27 cellular contexts compared by ENCODE assay signal in the genomic region with DNA sequence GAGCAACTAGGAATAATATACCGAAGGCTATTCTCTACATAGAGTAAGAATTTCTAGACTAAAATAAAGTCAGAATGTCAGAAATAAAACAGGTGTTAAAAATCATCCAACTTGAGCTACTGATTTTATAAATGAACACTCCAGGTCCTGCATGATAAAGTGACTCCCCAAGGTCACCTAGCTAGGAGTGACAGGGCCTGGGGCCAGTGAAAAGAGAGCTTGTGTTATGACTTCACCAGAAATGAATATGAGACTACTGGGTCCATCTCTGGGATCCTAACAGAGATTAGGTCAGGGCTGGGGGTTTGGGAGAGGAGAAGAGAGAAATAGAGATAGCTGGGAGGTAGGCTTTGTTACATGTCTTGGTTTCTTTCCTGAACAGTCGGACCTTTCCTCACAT.
DNase-seq lines count a peak whose midpoint lies in the region; ATAC-seq, FAIRE-seq and TF ChIP-seq lines count a peak whose summit lies in the region.
"Had no signal": no experiment of that assay in that cellular context is flagged by ENCODE, and none has a peak within 500 bp of the region (broad histone marks: within the 10 kb centered on the region; RNA-seq: fewer than 3 reads in every experiment).

No MANE protein-coding gene starts in this region.

- TF ChIP-seq CTCF in KMS-11 (conservative IDR thresholded peaks at IDR 0.05; ENCODE audit: low read depth, low read length), result no peak
- TF ChIP-seq CTCF in K562 (IDR thresholded peaks at IDR 0.05 in 2 of 3, conservative IDR thresholded peaks at IDR 0.05 in 1 of 3; ENCODE audit: insufficient read depth in 2 of 3, low read depth in 1 of 3, low read length in 3 of 3), result no peak
- TF ChIP-seq CTCF in nephron (IDR thresholded peaks at IDR 0.05; ENCODE audit: unreplicated experiment in 3 of 3), result no peak
- no peak for TF ChIP-seq CTCF in Peyer's patch (IDR thresholded peaks at IDR 0.05)
- no peak for TF ChIP-seq CTCF in CD8-positive, alpha-beta T cell (IDR thresholded peaks at IDR 0.05)

- FAIRE-seq in K562 (lab: Jason Lieb, UNC), result no peak
- FAIRE-seq: A204.1, D721Med, GM12891, GM19239 had no signal

- no peak for TF ChIP-seq RAD21 in K562 (CRISPR knock-in tag; conservative IDR thresholded peaks at IDR 0.05 in 1 of 2, IDR thresholded peaks at IDR 0.05 in 1 of 2)

- POLR2A ChIA-PET in K562 (lab: Yijun Ruan, JAX), result no interaction called here
- POLR2A ChIA-PET in CD8-positive, alpha-beta T cell (lab: Charles Lee), result no interaction called here

- BruUV-seq in K562 (replicated peaks; lab: Mats Ljungman, UMichigan), result no TSS peak

- H2AFZ ChIP-seq in KMS-11 (ENCODE audit: low read depth) (no peak overlapping the region), K562 (ENCODE audit: low read depth, low read length) (no peak overlapping the region)

- peaks cover 4% of the 10 kb centered on the region for H3K27me3 Mint-ChIP-seq in nephron (ENCODE audit: low read depth)
- peaks cover 24% of the 10 kb centered on the region for H3K27me3 Mint-ChIP-seq in CD8-positive, alpha-beta T cell (ENCODE audit: low read depth)

- CTCF ChIA-PET in K562 (lab: Yijun Ruan, JAX; ENCODE audit: low intra/inter-chr PET ratio), result no interaction called here
- CTCF ChIA-PET in CD8-positive, alpha-beta T cell (lab: Charles Lee), result no interaction called here

- H3K27me3 ChIP-seq in KMS-11 (ENCODE audit: insufficient read depth, low read depth) (no peaks in the 10 kb centered on the region), K562 (ENCODE audit: control insufficient read depth in 2 of 2, insufficient read depth in 2 of 2, low read length in 2 of 2) (peaks cover 6 to 21% of the 10 kb centered on the region in 2 experiments; a peak in 3 of 5 replicates), Peyer's patch (no peaks in the 10 kb centered on the region)
- no peaks in the 10 kb centered on the region for H3K27me3 ChIP-seq in CD8-positive, alpha-beta T cell (ENCODE audit: insufficient read depth, low read length)
- H3K27me3 ChIP-seq: BE2C, BLaER1 had no signal

- no peak overlapping the region for H3K27ac ChIP-seq in KMS-11
- no peak overlapping the region for H3K27ac ChIP-seq in K562 (ENCODE audit: extremely low read depth, low read depth, low read length)
- no peak overlapping the region for H3K27ac ChIP-seq in Peyer's patch
- H3K27ac ChIP-seq in CD8-positive, alpha-beta T cell (ENCODE audit: low read depth, low read length), result no peak overlapping the region
- H3K27ac ChIP-seq: BLaER1 had no signal

- peak overlapping the region; percentile 17 to 93 (median 48) for H3K27ac Mint-ChIP-seq in nephron
- no peak overlapping the region for H3K27ac Mint-ChIP-seq in CD8-positive, alpha-beta T cell
- H3K27ac Mint-ChIP-seq: CD4-positive, alpha-beta memory T cell; CD4-positive, CD25-positive, alpha-beta regulatory T cell had no signal

- H3K9ac ChIP-seq in KMS-11 (no peak overlapping the region), K562 (ENCODE audit: insufficient read depth in 1 of 2, low read depth in 2 of 2, low read length in 2 of 2) (no peak overlapping the region)
- H3K9ac ChIP-seq: BLaER1 had no signal

- no peaks in the 10 kb centered on the region for H3K36me3 ChIP-seq in KMS-11 (ENCODE audit: insufficient read depth)
- H3K36me3 ChIP-seq in K562 (ENCODE audit: control insufficient read depth, insufficient read depth, low read length), result no peaks in the 10 kb centered on the region
- no peaks in the 10 kb centered on the region for H3K36me3 ChIP-seq in Peyer's patch
- H3K36me3 ChIP-seq in CD8-positive, alpha-beta T cell (ENCODE audit: insufficient read depth, low read length), result no peaks in the 10 kb centered on the region
- H3K36me3 ChIP-seq: BE2C, BLaER1 had no signal

- no peaks in the 10 kb centered on the region for H3K79me2 ChIP-seq in KMS-11 (ENCODE audit: insufficient read depth, low read depth)
- no peaks in the 10 kb centered on the region for H3K79me2 ChIP-seq in K562 (ENCODE audit: control insufficient read depth, insufficient read depth, low read length)

- peak overlapping the region; percentile 53; the same call in 1 of the 2 replicates for H3K4me2 ChIP-seq in KMS-11
- H3K4me2 ChIP-seq in K562 (ENCODE audit: insufficient read depth, low read length), result no peak overlapping the region
- H3K4me2 ChIP-seq: BLaER1 had no signal

- TF ChIP-seq POLR2A in K562 (conservative IDR thresholded peaks at IDR 0.05), result no peak
- TF ChIP-seq POLR2A in Peyer's patch (IDR thresholded peaks at IDR 0.05), result no peak

- peaks cover 77% of the 10 kb centered on the region for H3K4me1 Mint-ChIP-seq in nephron
- no peaks in the 10 kb centered on the region for H3K4me1 Mint-ChIP-seq in CD8-positive, alpha-beta T cell (ENCODE audit: low read depth)
- H3K4me1 Mint-ChIP-seq: CD4-positive, alpha-beta memory T cell had no signal

- TF ChIP-seq EP300 in K562 (IDR thresholded peaks at IDR 0.05; ENCODE audit: low read length), result no peak

- H3K4me3 ChIP-seq in KMS-11 (IDR thresholded peaks at IDR 0.05; ENCODE audit: insufficient read depth, low read depth, low read length) (no peak overlapping the region), K562 (no peak overlapping the region), Peyer's patch (no peak overlapping the region)
- H3K4me3 ChIP-seq in CD8-positive, alpha-beta T cell (ENCODE audit: low read depth, low read length), result no peak overlapping the region
- H3K4me3 ChIP-seq: BLaER1 had no signal

- no peaks in the 10 kb centered on the region for H4K20me1 ChIP-seq in KMS-11 (ENCODE audit: insufficient read depth)
- no peaks in the 10 kb centered on the region for H4K20me1 ChIP-seq in K562 (replicated peaks; ENCODE audit: control insufficient read depth, insufficient read depth, low read length)
- H4K20me1 ChIP-seq: BLaER1 had no signal

- intact Hi-C loops in K562 (cut with micrococcal nuclease), result no loop called here
- intact Hi-C loops in CD8-positive, alpha-beta T cell (cut with DNase I, micrococcal nuclease), result no loop called here

- DNase-seq in K562 (ENCODE audit: extremely low read depth in 1 of 4, low spot score in 3 of 4), result no peak
- DNase-seq in pons (ENCODE audit: low spot score), result no peak
- DNase-seq in Peyer's patch, result no peak
- DNase-seq in CD8-positive, alpha-beta T cell, result no peak
- no peak for DNase-seq in SHP77 (lab: John Stamatoyannopoulos, UW)
- DNase-seq: 8988T; ACHN; BE2C; C1 segment of cervical spinal cord; Caco-2; Calu3; CD4-positive, alpha-beta memory T cell; CD4-positive, CD25-positive, alpha-beta regulatory T cell; DMS153; DMS53; DMS79; DND-41; EL; GDM1 had no signal

- H3K9me3 ChIP-seq in K562 (replicated peaks; ENCODE audit: control insufficient read depth, insufficient read depth, low read depth, low read length) (no peaks in the 10 kb centered on the region), Peyer's patch (no peaks in the 10 kb centered on the region)
- no peaks in the 10 kb centered on the region for H3K9me3 ChIP-seq in CD8-positive, alpha-beta T cell (ENCODE audit: low read length)
- H3K9me3 ChIP-seq: BE2C, BLaER1 had no signal

- in situ Hi-C loops in K562 (cut with MboI), result no loop called here

- H3K9me1 ChIP-seq in K562 (ENCODE audit: control insufficient read depth, insufficient read depth, low read length), result no peaks in the 10 kb centered on the region

- H3K36me3 Mint-ChIP-seq in nephron (ENCODE audit: low read depth), result peaks cover 9% of the 10 kb centered on the region
- H3K36me3 Mint-ChIP-seq in CD8-positive, alpha-beta T cell, result no peaks in the 10 kb centered on the region
- H3K36me3 Mint-ChIP-seq: CD4-positive, alpha-beta memory T cell; CD4-positive, CD25-positive, alpha-beta regulatory T cell had no signal

- H3K9me3 Mint-ChIP-seq in nephron, result peaks cover 6% of the 10 kb centered on the region
- no peaks in the 10 kb centered on the region for H3K9me3 Mint-ChIP-seq in CD8-positive, alpha-beta T cell
- H3K9me3 Mint-ChIP-seq: CD4-positive, CD25-positive, alpha-beta regulatory T cell had no signal

- 0% methylated on average over 2 of the region's 2 CpGs for WGBS in K562 (ENCODE audit: insufficient coverage, low coverage, missing lambda C conversion rate)

- no peak for ATAC-seq in K562
- no peak for ATAC-seq in CD8-positive, alpha-beta T cell

- H3K4me1 ChIP-seq in KMS-11 (ENCODE audit: low read depth, poor library complexity, severe bottlenecking), result peaks cover 62% of the 10 kb centered on the region
- H3K4me1 ChIP-seq in K562 (replicated peaks in 1 of 2; ENCODE audit: control insufficient read depth in 2 of 2, insufficient read depth in 2 of 2, low read length in 2 of 2), result no peaks in the 10 kb centered on the region
- H3K4me1 ChIP-seq in Peyer's patch, result no peaks in the 10 kb centered on the region
- no peaks in the 10 kb centered on the region for H3K4me1 ChIP-seq in CD8-positive, alpha-beta T cell (ENCODE audit: insufficient read depth, low read length)
- H3K4me1 ChIP-seq: BE2C, BLaER1, Caco-2 had no signal

- no peak overlapping the region for H3K4me3 Mint-ChIP-seq in nephron
- no peak overlapping the region for H3K4me3 Mint-ChIP-seq in CD8-positive, alpha-beta T cell
- H3K4me3 Mint-ChIP-seq: CD14-positive monocyte; CD4-positive, alpha-beta memory T cell; CD4-positive, CD25-positive, alpha-beta regulatory T cell had no signal

TF ChIP-seq in K562, 482 proteins besides CTCF, POLR2A, EP300 and RAD21:
- TF ChIP-seq JUND (IDR thresholded peaks at IDR 0.05; ENCODE audit: borderline replicate concordance, low read depth, low read length), result no peak
- no peak for TF ChIP-seq JUND (tag; IDR thresholded peaks at IDR 0.05; ENCODE audit: borderline replicate concordance, low read depth, low read length)
- TF ChIP-seq, protein P1, sequence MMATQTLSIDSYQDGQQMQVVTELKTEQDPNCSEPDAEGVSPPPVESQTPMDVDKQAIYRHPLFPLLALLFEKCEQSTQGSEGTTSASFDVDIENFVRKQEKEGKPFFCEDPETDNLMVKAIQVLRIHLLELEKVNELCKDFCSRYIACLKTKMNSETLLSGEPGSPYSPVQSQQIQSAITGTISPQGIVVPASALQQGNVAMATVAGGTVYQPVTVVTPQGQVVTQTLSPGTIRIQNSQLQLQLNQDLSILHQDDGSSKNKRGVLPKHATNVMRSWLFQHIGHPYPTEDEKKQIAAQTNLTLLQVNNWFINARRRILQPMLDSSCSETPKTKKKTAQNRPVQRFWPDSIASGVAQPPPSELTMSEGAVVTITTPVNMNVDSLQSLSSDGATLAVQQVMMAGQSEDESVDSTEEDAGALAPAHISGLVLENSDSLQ (IDR thresholded peaks at IDR 0.05), result peak; percentile 71
